1 cellular context compared by ENCODE assay signal in the genomic region with DNA sequence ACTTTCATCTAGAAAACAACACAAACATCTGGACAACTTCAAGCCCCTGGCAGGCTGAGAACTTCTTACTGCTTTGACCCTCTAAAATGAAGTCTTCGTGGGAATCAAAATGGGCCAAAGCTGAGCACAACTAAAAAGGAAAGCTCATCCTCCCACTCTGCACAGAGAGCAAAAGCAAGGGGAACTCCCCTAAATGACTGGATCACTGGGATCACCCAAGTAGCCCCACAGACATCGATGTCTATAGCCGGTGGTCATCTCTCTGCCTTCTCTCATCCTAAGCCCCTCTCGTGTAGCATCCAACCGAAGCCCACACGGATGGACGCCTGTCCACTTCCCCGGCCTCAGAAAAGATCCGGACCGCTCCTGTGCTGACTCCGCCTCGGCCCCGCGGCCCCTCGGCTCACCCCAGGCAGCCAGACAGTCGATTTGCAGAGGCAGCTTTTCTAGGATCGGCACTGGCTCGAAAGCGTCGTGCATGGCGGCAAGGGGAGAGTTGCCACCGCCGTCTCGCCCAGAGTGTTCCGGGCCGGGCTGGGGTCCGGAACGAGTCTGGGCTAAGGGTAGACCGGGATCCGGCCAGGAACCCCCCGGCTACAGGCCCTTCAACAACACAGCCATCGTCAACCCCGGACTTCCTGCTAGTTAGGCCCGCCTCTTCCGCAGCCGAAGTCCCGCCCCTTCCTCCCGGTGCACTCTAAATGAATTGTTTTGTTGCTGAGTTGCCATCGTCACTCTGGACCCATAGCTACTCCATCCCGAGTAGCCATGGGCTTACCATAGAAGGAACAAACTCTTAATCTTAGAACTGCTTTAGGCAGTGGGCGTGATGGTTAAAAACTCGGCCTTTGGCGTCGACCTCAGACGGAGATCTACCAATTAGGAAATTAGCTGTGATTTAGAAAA.
A peak's percentile ranks its signal among the peaks of the same experiment; 100 is the strongest.
TF ChIP-seq lines count a peak whose summit lies in the region.

A gene with protein sequence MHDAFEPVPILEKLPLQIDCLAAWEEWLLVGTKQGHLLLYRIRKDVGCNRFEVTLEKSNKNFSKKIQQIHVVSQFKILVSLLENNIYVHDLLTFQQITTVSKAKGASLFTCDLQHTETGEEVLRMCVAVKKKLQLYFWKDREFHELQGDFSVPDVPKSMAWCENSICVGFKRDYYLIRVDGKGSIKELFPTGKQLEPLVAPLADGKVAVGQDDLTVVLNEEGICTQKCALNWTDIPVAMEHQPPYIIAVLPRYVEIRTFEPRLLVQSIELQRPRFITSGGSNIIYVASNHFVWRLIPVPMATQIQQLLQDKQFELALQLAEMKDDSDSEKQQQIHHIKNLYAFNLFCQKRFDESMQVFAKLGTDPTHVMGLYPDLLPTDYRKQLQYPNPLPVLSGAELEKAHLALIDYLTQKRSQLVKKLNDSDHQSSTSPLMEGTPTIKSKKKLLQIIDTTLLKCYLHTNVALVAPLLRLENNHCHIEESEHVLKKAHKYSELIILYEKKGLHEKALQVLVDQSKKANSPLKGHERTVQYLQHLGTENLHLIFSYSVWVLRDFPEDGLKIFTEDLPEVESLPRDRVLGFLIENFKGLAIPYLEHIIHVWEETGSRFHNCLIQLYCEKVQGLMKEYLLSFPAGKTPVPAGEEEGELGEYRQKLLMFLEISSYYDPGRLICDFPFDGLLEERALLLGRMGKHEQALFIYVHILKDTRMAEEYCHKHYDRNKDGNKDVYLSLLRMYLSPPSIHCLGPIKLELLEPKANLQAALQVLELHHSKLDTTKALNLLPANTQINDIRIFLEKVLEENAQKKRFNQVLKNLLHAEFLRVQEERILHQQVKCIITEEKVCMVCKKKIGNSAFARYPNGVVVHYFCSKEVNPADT (minus strand): TSS at position 631 of the 906 bp plus-strand sequence. CDS start 151 bp downstream, at position 480.

TF ChIP-seq in K562, 482 proteins besides CTCF, POLR2A, EP300 and RAD21 (continued from another document and continues in another):
- TF ChIP-seq, protein P1, sequence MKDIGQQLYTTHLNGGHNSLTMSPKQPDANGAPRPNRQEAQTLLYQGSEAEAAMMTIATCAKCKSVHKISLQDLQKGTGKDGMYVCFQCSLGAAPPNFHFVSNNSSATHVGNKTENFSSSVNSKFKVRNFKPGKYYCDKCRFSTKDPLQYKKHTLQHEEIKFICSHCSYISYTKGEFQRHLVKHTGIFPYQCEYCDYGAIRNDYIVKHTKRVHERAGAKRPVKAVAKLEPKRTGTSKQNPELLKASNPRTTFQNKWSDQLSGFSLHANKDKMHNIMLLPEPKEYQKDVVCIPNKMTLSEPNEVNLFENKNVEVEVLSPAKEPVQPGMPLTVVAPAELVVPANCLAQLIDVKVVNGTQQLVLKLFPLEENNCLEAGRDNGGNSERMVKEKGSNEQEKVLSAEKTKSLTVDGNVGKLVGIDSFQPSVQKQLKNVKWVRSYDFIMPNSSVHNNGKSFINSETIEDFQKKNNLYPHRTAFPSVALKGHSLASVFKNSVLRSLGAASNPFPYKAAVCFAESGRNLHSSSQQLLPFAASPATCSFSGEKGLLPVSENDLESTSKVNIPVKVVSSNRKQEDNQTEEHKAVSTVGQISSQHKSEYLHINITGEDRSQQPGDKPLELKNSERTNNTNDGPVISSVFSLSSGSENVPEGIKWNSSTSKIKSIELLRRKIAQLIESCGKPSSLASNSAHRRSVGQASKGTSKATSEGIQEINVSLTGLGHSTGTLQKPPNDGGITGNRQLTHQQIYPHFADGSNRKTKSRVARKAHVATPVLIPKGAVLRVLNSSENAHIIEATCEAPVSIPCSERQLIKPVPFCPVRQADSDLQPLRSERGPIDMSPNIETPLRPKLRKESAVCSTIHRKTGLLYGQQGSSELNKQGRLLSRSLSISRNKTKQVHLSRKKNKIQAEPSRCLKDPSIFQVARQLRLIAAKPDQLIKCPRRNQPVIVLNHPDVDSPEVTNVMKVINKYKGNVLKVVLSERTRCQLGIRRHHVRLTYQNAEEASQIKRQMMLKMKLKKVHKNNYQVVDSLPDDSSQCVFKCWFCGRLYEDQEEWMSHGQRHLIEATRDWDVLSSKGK (CRISPR knock-in tag; IDR thresholded peaks at IDR 0.05), result no peak
- TF ChIP-seq POLR2AphosphoS2 (IDR thresholded peaks at IDR 0.05; ENCODE audit: low read length), result peak; percentile 85; the same call in 1 of the 2 replicates
- TF ChIP-seq HNRNPH1 (optimal IDR thresholded peaks at IDR 0.05; ENCODE audit: low read depth, low read length), result no peak
- no peak for TF ChIP-seq PCBP2 (IDR thresholded peaks at IDR 0.05; ENCODE audit: low read depth, low read length, poor library complexity, severe bottlenecking)
- TF ChIP-seq, protein P2, sequence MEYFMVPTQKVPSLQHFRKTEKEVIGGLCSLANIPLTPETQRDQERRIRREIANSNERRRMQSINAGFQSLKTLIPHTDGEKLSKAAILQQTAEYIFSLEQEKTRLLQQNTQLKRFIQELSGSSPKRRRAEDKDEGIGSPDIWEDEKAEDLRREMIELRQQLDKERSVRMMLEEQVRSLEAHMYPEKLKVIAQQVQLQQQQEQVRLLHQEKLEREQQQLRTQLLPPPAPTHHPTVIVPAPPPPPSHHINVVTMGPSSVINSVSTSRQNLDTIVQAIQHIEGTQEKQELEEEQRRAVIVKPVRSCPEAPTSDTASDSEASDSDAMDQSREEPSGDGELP (CRISPR knock-in tag; IDR thresholded peaks at IDR 0.05; ENCODE audit: borderline replicate concordance), result no peak
- no peak for TF ChIP-seq ZNF124 (CRISPR knock-in tag; IDR thresholded peaks at IDR 0.05)
- TF ChIP-seq CC2D1A (IDR thresholded peaks at IDR 0.05), result 0 out of 2 replicates have a peak, but pooled peaks have one; percentile 18
- TF ChIP-seq EWSR1 (IDR thresholded peaks at IDR 0.05; ENCODE audit: borderline replicate concordance, low read depth, partially characterized antibody), result no peak
- TF ChIP-seq, protein P3, sequence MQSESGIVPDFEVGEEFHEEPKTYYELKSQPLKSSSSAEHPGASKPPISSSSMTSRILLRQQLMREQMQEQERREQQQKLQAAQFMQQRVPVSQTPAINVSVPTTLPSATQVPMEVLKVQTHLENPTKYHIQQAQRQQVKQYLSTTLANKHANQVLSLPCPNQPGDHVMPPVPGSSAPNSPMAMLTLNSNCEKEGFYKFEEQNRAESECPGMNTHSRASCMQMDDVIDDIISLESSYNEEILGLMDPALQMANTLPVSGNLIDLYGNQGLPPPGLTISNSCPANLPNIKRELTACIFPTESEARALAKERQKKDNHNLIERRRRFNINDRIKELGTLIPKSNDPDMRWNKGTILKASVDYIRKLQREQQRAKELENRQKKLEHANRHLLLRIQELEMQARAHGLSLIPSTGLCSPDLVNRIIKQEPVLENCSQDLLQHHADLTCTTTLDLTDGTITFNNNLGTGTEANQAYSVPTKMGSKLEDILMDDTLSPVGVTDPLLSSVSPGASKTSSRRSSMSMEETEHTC (IDR thresholded peaks at IDR 0.05), result no peak
- no peak for TF ChIP-seq NR4A1 (CRISPR knock-in tag; IDR thresholded peaks at IDR 0.05)
- no peak for TF ChIP-seq NR4A1 (tag; IDR thresholded peaks at IDR 0.05)
- TF ChIP-seq, protein P4, sequence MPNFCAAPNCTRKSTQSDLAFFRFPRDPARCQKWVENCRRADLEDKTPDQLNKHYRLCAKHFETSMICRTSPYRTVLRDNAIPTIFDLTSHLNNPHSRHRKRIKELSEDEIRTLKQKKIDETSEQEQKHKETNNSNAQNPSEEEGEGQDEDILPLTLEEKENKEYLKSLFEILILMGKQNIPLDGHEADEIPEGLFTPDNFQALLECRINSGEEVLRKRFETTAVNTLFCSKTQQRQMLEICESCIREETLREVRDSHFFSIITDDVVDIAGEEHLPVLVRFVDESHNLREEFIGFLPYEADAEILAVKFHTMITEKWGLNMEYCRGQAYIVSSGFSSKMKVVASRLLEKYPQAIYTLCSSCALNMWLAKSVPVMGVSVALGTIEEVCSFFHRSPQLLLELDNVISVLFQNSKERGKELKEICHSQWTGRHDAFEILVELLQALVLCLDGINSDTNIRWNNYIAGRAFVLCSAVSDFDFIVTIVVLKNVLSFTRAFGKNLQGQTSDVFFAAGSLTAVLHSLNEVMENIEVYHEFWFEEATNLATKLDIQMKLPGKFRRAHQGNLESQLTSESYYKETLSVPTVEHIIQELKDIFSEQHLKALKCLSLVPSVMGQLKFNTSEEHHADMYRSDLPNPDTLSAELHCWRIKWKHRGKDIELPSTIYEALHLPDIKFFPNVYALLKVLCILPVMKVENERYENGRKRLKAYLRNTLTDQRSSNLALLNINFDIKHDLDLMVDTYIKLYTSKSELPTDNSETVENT (CRISPR knock-in tag; IDR thresholded peaks at IDR 0.05), result no peak
- no peak for TF ChIP-seq CBX8 (IDR thresholded peaks at IDR 0.05; ENCODE audit: borderline replicate concordance, extremely low read depth, low read depth, low read length, poor library complexity, severe bottlenecking)
- TF ChIP-seq ZFX (CRISPR knock-in tag; IDR thresholded peaks at IDR 0.05), result peak; percentile 90
- TF ChIP-seq SETDB1 (IDR thresholded peaks at IDR 0.05; ENCODE audit: low read length), result no peak
- no peak for TF ChIP-seq POLR3A (IDR thresholded peaks at IDR 0.05; ENCODE audit: borderline replicate concordance, extremely low read depth, insufficient read depth, insufficient read length)
- TF ChIP-seq ZNF57 (CRISPR knock-in tag; IDR thresholded peaks at IDR 0.05), result 0 out of 2 replicates have a peak, but pooled peaks have one; percentile 36
- no peak for TF ChIP-seq SNIP1 (IDR thresholded peaks at IDR 0.05; ENCODE audit: low read depth)
- no peak for TF ChIP-seq CEBPB (tag; IDR thresholded peaks at IDR 0.05)
- TF ChIP-seq TAF9B (IDR thresholded peaks at IDR 0.05; ENCODE audit: partially characterized antibody), result no peak
- no peak for TF ChIP-seq XRCC4 (IDR thresholded peaks at IDR 0.05; ENCODE audit: extremely low read depth, insufficient read depth, insufficient read length)
- no peak for TF ChIP-seq PTTG1 (tag; IDR thresholded peaks at IDR 0.05; ENCODE audit: low read depth)
- TF ChIP-seq JUN (IDR thresholded peaks at IDR 0.05; ENCODE audit: borderline replicate concordance, low read depth, low read length), result no peak
- TF ChIP-seq JUN (CRISPR knock-in tag; IDR thresholded peaks at IDR 0.05; ENCODE audit: borderline replicate concordance), result no peak
- TF ChIP-seq ZNF140 (CRISPR knock-in tag; IDR thresholded peaks at IDR 0.05), result no peak
- TF ChIP-seq, protein P5, sequence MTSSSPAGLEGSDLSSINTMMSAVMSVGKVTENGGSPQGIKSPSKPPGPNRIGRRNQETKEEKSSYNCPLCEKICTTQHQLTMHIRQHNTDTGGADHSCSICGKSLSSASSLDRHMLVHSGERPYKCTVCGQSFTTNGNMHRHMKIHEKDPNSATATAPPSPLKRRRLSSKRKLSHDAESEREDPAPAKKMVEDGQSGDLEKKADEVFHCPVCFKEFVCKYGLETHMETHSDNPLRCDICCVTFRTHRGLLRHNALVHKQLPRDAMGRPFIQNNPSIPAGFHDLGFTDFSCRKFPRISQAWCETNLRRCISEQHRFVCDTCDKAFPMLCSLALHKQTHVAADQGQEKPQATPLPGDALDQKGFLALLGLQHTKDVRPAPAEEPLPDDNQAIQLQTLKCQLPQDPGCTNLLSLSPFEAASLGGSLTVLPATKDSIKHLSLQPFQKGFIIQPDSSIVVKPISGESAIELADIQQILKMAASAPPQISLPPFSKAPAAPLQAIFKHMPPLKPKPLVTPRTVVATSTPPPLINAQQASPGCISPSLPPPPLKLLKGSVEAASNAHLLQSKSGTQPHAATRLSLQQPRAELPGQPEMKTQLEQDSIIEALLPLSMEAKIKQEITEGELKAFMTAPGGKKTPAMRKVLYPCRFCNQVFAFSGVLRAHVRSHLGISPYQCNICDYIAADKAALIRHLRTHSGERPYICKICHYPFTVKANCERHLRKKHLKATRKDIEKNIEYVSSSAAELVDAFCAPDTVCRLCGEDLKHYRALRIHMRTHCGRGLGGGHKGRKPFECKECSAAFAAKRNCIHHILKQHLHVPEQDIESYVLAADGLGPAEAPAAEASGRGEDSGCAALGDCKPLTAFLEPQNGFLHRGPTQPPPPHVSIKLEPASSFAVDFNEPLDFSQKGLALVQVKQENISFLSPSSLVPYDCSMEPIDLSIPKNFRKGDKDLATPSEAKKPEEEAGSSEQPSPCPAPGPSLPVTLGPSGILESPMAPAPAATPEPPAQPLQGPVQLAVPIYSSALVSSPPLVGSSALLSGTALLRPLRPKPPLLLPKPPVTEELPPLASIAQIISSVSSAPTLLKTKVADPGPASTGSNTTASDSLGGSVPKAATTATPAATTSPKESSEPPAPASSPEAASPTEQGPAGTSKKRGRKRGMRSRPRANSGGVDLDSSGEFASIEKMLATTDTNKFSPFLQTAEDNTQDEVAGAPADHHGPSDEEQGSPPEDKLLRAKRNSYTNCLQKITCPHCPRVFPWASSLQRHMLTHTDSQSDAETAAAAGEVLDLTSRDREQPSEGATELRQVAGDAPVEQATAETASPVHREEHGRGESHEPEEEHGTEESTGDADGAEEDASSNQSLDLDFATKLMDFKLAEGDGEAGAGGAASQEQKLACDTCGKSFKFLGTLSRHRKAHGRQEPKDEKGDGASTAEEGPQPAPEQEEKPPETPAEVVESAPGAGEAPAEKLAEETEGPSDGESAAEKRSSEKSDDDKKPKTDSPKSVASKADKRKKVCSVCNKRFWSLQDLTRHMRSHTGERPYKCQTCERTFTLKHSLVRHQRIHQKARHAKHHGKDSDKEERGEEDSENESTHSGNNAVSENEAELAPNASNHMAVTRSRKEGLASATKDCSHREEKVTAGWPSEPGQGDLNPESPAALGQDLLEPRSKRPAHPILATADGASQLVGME (CRISPR knock-in tag; IDR thresholded peaks at IDR 0.05), result 0 out of 2 replicates have a peak, but pooled peaks have one; percentile 47
- no peak for TF ChIP-seq RAD51 (IDR thresholded peaks at IDR 0.05; ENCODE audit: borderline replicate concordance, low read depth)
- TF ChIP-seq, protein P6, sequence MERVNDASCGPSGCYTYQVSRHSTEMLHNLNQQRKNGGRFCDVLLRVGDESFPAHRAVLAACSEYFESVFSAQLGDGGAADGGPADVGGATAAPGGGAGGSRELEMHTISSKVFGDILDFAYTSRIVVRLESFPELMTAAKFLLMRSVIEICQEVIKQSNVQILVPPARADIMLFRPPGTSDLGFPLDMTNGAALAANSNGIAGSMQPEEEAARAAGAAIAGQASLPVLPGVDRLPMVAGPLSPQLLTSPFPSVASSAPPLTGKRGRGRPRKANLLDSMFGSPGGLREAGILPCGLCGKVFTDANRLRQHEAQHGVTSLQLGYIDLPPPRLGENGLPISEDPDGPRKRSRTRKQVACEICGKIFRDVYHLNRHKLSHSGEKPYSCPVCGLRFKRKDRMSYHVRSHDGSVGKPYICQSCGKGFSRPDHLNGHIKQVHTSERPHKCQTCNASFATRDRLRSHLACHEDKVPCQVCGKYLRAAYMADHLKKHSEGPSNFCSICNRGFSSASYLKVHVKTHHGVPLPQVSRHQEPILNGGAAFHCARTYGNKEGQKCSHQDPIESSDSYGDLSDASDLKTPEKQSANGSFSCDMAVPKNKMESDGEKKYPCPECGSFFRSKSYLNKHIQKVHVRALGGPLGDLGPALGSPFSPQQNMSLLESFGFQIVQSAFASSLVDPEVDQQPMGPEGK (CRISPR knock-in tag; IDR thresholded peaks at IDR 0.05; ENCODE audit: borderline replicate concordance), result no peak
- TF ChIP-seq TCF3 (CRISPR knock-in tag; IDR thresholded peaks at IDR 0.05), result no peak
- TF ChIP-seq ZNF316 (IDR thresholded peaks at IDR 0.05), result peak; percentile 58
- no peak for TF ChIP-seq SAFB (IDR thresholded peaks at IDR 0.05; ENCODE audit: borderline replicate concordance, low read depth, low read length)
- TF ChIP-seq RHOXF2B (CRISPR knock-in tag; conservative IDR thresholded peaks at IDR 0.05), result no peak
- no peak for TF ChIP-seq SRSF9 (IDR thresholded peaks at IDR 0.05; ENCODE audit: borderline replicate concordance, low read depth, low read length)
